Comparison of ENCODE assay signal across 10 cellular contexts in the genomic region with DNA sequence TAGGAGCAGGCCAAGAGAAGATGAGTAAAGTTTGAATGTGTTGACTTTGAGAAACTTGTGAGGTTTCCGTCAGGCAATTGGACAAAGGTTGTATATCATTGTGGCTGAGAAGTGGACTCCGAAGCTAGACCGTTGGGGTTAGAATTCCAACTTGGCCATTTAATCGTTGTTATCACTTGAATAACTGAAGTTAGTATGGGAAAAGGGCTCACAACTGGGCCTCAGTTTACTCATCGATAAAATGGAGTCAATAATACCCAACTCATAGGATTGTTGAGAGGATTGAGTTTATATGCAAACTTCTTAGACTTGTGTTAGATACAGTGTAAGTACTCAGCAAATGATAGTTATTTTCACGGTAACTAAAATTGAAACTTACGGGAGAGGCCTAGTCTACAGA. TPM values are rescaled to one million over a fixed set of nuclear protein-coding genes. Genes with fewer than 3 reads are reported as not detected.
DNase-seq lines count a peak whose midpoint lies in the region; ATAC-seq and TF ChIP-seq lines count a peak whose summit lies in the region.
"Had no signal": no experiment of that assay in that cellular context is flagged by ENCODE, and none has a peak within 500 bp of the region (broad histone marks: within the 10 kb centered on the region; RNA-seq: fewer than 3 reads in every experiment).

No MANE protein-coding gene starts in this region.

- no peak for DNase-seq in GM12864 (ENCODE audit: low read depth)
- DNase-seq in SJSA1 (ENCODE audit: low read depth in 1 of 2, low spot score in 2 of 2), result no peak
- no peak for DNase-seq in fibroblast of the aortic adventitia (ENCODE audit: low read depth)
- no peak for DNase-seq in SW 1271 (lab: John Stamatoyannopoulos, UW)
- no peak for DNase-seq in NCI-H82 (lab: John Stamatoyannopoulos, UW)
- DNase-seq in NCI-H226, result no peak
- DNase-seq: activated CD4-positive, alpha-beta T cell treated with anti-CD3 and anti-CD28 coated beads for 48 hours; stimulated activated CD4-positive, alpha-beta T cell treated with anti-CD3 and anti-CD28 coated beads, Interleukin-2, amount 100 ng/mL, for 24 hours had no signal

- H3K9me3 ChIP-seq in SJSA1 (replicated peaks), result no peaks in the 10 kb centered on the region

- TF ChIP-seq CTCF in GM12864 (IDR thresholded peaks at IDR 0.05; ENCODE audit: low read depth, low read length, missing control alignments), result no peak
- TF ChIP-seq CTCF in fibroblast of the aortic adventitia (IDR thresholded peaks at IDR 0.05; ENCODE audit: insufficient read depth, low read length), result no peak

- H3K27ac ChIP-seq in SJSA1 (no peak overlapping the region), rectal smooth muscle tissue (ENCODE audit: low read depth, low read length) (no peak overlapping the region)

- H3K4me3 ChIP-seq in GM12864 (ENCODE audit: low read depth, low read length), result peak overlapping the region; percentile 60
- peak overlapping the region; percentile 72 for H3K4me3 ChIP-seq in SJSA1
- H3K4me3 ChIP-seq in fibroblast of the aortic adventitia (ENCODE audit: low read depth, low read length), result peak overlapping the region; percentile 97
- peak overlapping the region; percentile 99 for H3K4me3 ChIP-seq in rectal smooth muscle tissue (ENCODE audit: low read length)

- no peak for ATAC-seq in GM18873 (IDR thresholded peaks at IDR 0.05; ENCODE audit: low FRiP score, unreplicated experiment)

- H3K9ac ChIP-seq in rectal smooth muscle tissue (ENCODE audit: low read length), result no peak overlapping the region

- peaks cover 51% of the 10 kb centered on the region for H3K36me3 ChIP-seq in SJSA1
- H3K36me3 ChIP-seq in rectal smooth muscle tissue (ENCODE audit: control insufficient read depth, insufficient read depth, low read length), result peaks cover 12% of the 10 kb centered on the region

- H3K4me1 ChIP-seq in SJSA1 (replicated peaks) (peaks cover 14% of the 10 kb centered on the region), rectal smooth muscle tissue (ENCODE audit: control insufficient read depth, insufficient read depth, low read length) (peaks cover 22% of the 10 kb centered on the region)

- H3K27me3 ChIP-seq in SJSA1 (replicated peaks) (no peaks in the 10 kb centered on the region), rectal smooth muscle tissue (ENCODE audit: control insufficient read depth, insufficient read depth, low read length) (no peaks in the 10 kb centered on the region)

RNA-seq across cellular contexts. Expression of gene SLIRP, which starts 0.8 kb away (rescaled TPM):
- total RNA-seq in SJSA1 (2014; rRNA removed; shearing (Covaris generic)), result 304 and 538 TPM in 2 replicates
- total RNA-seq in fibroblast of the aortic adventitia (ENCODE audit: low replicate concordance), result 209 and 374 TPM in 2 replicates

RNA-seq across cellular contexts. Expression of gene ALKBH1, which starts 0.9 kb away (rescaled TPM):
- total RNA-seq in SJSA1 (2014; rRNA removed; shearing (Covaris generic)), result 13.7 and 14.4 TPM in 2 replicates
- 5.5 and 7.6 TPM in 2 replicates for total RNA-seq in fibroblast of the aortic adventitia (ENCODE audit: low replicate concordance)

RNA-seq across cellular contexts. Expression of gene SNW1, which starts 52.2 kb away (rescaled TPM):
- 77.0 and 84.4 TPM in 2 replicates for total RNA-seq in SJSA1 (2014; rRNA removed; shearing (Covaris generic))
- total RNA-seq in fibroblast of the aortic adventitia (ENCODE audit: low replicate concordance), result 55.7 and 99.1 TPM in 2 replicates
